ENCODE assay signal across 14 cellular contexts in genomic region chr20:43909211-43909610, GRCh38. TPM values are rescaled to one million over a fixed set of nuclear protein-coding genes. Genes with fewer than 3 reads are reported as not detected.
DNase-seq lines count a peak whose midpoint lies in the region; ATAC-seq and TF ChIP-seq lines count a peak whose summit lies in the region.
"Had no signal": no experiment of that assay in that cellular context is flagged by ENCODE, and none has a peak within 500 bp of the region (broad histone marks: within the 10 kb centered on the region; RNA-seq: fewer than 3 reads in every experiment).

No MANE protein-coding gene starts in this region.

- no peaks in the 10 kb centered on the region for H4K20me1 ChIP-seq in OCI-LY3 (ENCODE audit: insufficient read depth, low read length)

- H3K4me1 ChIP-seq in right atrium auricular region (no peaks in the 10 kb centered on the region), OCI-LY3 (ENCODE audit: low read length) (peaks cover 36% of the 10 kb centered on the region), esophagus muscularis mucosa (peaks cover 0 to 5% (median 3%) of the 10 kb centered on the region in 4 donors)
- H3K4me1 ChIP-seq: BE2C had no signal

- H3K4me3 ChIP-seq in right atrium auricular region (no peak overlapping the region), OCI-LY3 (ENCODE audit: low read length) (peak overlapping the region; percentile 13; the same call in 1 of the 2 replicates), esophagus muscularis mucosa (no peak overlapping the region)
- H3K4me3 ChIP-seq: A549, GM23248 had no signal

- peak overlapping the region; percentile 30; the same call in 1 of the 2 replicates for H2AFZ ChIP-seq in OCI-LY3 (ENCODE audit: low read depth, low read length)
- H2AFZ ChIP-seq: GM23248 had no signal

- H3K9me3 ChIP-seq in right atrium auricular region (peaks cover 0 to 43% of the 10 kb centered on the region in 2 donors), OCI-LY3 (ENCODE audit: insufficient read depth, low read length) (peaks cover 26% of the 10 kb centered on the region), esophagus muscularis mucosa (peaks cover 0 to 35% (median 21%) of the 10 kb centered on the region in 4 donors)
- H3K9me3 ChIP-seq: BE2C had no signal

- 91% methylated on average over 3 of the region's 3 CpGs for WGBS in esophagus muscularis mucosa

- H3K36me3 ChIP-seq in right atrium auricular region (no peaks in the 10 kb centered on the region), OCI-LY3 (replicated peaks; ENCODE audit: low read depth, low read length) (peaks cover 33% of the 10 kb centered on the region), esophagus muscularis mucosa (no peaks in the 10 kb centered on the region)
- H3K36me3 ChIP-seq: BE2C had no signal

- ATAC-seq in Right ventricle myocardium superior (ENCODE audit: poor library complexity) = no peak
- ATAC-seq in HG03108 (IDR thresholded peaks at IDR 0.05; ENCODE audit: unreplicated experiment) = no peak
- ATAC-seq: A549 had no signal

- peak overlapping the region; percentile 44 for H3K4me2 ChIP-seq in OCI-LY3 (ENCODE audit: low read length)
- H3K4me2 ChIP-seq: A549 had no signal

- H3K9ac ChIP-seq in OCI-LY3 (ENCODE audit: low read length) = peak overlapping the region; percentile 32; the same call in 1 of the 2 replicates
- H3K9ac ChIP-seq: GM23248 had no signal

- TF ChIP-seq CTCF in right atrium auricular region (IDR thresholded peaks at IDR 0.05) (no peak), OCI-LY3 (IDR thresholded peaks at IDR 0.05; ENCODE audit: low read depth, low read length) (no peak), esophagus muscularis mucosa (IDR thresholded peaks at IDR 0.05) (no peak)

- no peak for TF ChIP-seq POLR2A in esophagus muscularis mucosa (IDR thresholded peaks at IDR 0.05; ENCODE audit: low read depth)

- intact Hi-C loops in Right ventricle myocardium superior (cut with DNase I) = no loop called here
- intact Hi-C loops in esophagus muscularis mucosa (cut with DNase I) = no loop called here
- intact Hi-C loops in posterior vena cava (cut with DNase I) = no loop called here

- no peaks in the 10 kb centered on the region for H3K79me2 ChIP-seq in OCI-LY3 (ENCODE audit: low read length)

- no peak for TF ChIP-seq EP300 in esophagus muscularis mucosa (IDR thresholded peaks at IDR 0.05)

- DNase-seq in right atrium auricular region (ENCODE audit: low spot score) = peak; percentile 9
- no peak for DNase-seq in Right ventricle myocardium superior
- DNase-seq in esophagus muscularis mucosa (ENCODE audit: extremely low spot score) = peak; percentile 60
- DNase-seq in posterior vena cava (ENCODE audit: low spot score) = no peak
- DNase-seq in NCI-H1694 (lab: John Stamatoyannopoulos, UW) = no peak
- DNase-seq: BE2C; CD4-positive, alpha-beta memory T cell; DMS79; GM23248 had no signal

- H3K27me3 ChIP-seq in right atrium auricular region = no peaks in the 10 kb centered on the region
- no peaks in the 10 kb centered on the region for H3K27me3 ChIP-seq in OCI-LY3 (ENCODE audit: low read depth, low read length)
- peaks cover 0 to 4% (median 0%) of the 10 kb centered on the region in 4 donors for H3K27me3 ChIP-seq in esophagus muscularis mucosa
- H3K27me3 ChIP-seq: BE2C had no signal

- H3K27ac ChIP-seq in right atrium auricular region (no peak overlapping the region), OCI-LY3 (ENCODE audit: low read length) (peak overlapping the region; percentile 81), esophagus muscularis mucosa (replicated peaks in 1 of 4) (no peak overlapping the region)
- H3K27ac ChIP-seq: A549, C4-2B, GM23248 had no signal

RNA-seq across cellular contexts. Expression of gene TOX2, which starts 5.4 kb away (rescaled TPM):
- total RNA-seq in right atrium auricular region (under 1 TPM; 0.30 to 0.63 TPM), Right ventricle myocardium superior (0.46 TPM), esophagus muscularis mucosa (10 to 100 TPM; 19.4 to 39.5 (median 32.8) TPM), posterior vena cava (1 to 10 TPM; 1.1 to 1.5 TPM)
- total RNA-seq: G401 had no signal

Comparison
In these comparisons a context has a peak if more than half of its experiments do, and no peak if none do; other contexts are left out.
1. DNase-seq: peak in right atrium auricular region (single experiment) and esophagus muscularis mucosa (single experiment); none in Right ventricle myocardium superior (single experiment), posterior vena cava (single experiment) and NCI-H1694 (single experiment).
2. RNA of gene TOX2, which starts 5.4 kb away (total RNA-seq): 19.4 to 39.5 TPM in esophagus muscularis mucosa; 1.1 to 1.5 TPM in posterior vena cava, 0.30 to 0.63 TPM in right atrium auricular region and 0.46 TPM in Right ventricle myocardium superior (single experiment); every median in the first group is over 4 times any median in the second.